In the genomic region with DNA sequence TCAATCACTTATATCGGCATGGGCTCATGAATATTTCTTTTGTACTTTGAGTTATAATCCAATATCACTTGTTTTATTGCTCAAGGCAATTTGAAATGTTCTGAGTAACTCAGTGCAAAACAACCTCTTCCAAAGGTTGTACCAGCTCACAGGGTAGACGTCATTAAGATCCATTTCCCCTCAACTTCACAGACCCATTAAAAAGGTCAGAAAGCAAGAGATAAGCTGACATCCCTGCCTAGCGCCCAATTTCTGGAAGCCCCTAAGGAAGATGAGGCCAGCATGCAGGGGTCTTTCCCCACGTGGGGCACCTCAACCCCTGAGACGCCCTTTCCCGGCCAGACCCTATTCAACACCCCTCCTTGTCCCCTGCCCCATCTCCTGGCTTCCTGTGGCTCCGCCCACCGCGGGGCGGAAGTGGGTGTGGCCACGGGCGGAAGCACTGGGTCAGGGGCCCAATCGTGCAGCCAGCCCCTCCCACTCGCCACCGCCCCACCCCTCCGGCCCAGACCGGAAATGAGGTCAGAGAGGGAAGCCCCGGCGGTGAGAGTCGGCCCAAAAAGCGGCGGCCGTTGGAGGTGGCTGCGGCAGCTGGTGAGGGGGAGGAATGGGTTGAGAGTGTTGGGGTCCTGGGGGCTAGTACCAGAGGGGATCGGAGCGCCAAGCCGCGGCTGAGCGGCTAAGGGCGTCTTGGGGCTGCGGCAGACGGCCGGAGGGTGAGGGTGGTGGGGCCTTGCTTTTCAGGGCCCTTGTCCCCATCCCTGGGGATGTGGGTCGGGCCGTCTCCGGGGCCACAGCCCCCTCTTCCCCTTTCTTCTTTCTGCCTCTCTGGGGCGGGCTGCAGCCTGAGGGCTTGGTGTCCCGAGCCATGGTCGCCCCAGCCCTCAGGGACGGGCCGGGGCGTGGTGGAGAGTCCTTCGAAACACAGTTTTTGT, we compare ENCODE assay signal across 1 cellular context.
A peak's percentile ranks its signal among the peaks of the same experiment; 100 is the strongest.
TF ChIP-seq lines count a peak whose summit lies in the region.

Gene GPATCH2L, plus strand, starts transcription at position 525 of the 935 bp plus-strand sequence. CDS start 2,442 bp downstream, outside the sequence.

TF ChIP-seq in HepG2, 621 proteins besides CTCF, POLR2A, EP300 and RAD21 (continued from another document and continues in another):
- TF ChIP-seq ZNF280B (CRISPR knock-in tag; IDR thresholded peaks at IDR 0.05; ENCODE audit: borderline replicate concordance) (no peak), SPEN (CRISPR knock-in tag; IDR thresholded peaks at IDR 0.05; ENCODE audit: low read depth) (peak; percentile 59; the same call in 1 of the 2 replicates), POGK (CRISPR knock-in tag; conservative IDR thresholded peaks at IDR 0.05) (peak; percentile 20; the same call in 1 of the 2 replicates), ZNF205 (CRISPR knock-in tag; IDR thresholded peaks at IDR 0.05) (no peak), CHD2 (IDR thresholded peaks at IDR 0.05; ENCODE audit: low read depth, low read length) (no peak), TFDP2 (CRISPR knock-in tag; IDR thresholded peaks at IDR 0.05) (0 out of 2 replicates have a peak, but pooled peaks have one; percentile 17), ETS1 (CRISPR knock-in tag; IDR thresholded peaks at IDR 0.05) (no peak), TSC22D2 (CRISPR knock-in tag; IDR thresholded peaks at IDR 0.05; ENCODE audit: borderline replicate concordance) (no peak), ZNF557 (CRISPR knock-in tag; IDR thresholded peaks at IDR 0.05) (no peak), IRF2 (CRISPR knock-in tag; IDR thresholded peaks at IDR 0.05) (peak; percentile 54; the same call in 1 of the 2 replicates), AGO1 (IDR thresholded peaks at IDR 0.05; ENCODE audit: low read depth, low read length, poor library complexity, severe bottlenecking) (no peak), NFE2L2 (IDR thresholded peaks at IDR 0.05; ENCODE audit: low read length) (no peak), HNRNPK (IDR thresholded peaks at IDR 0.05; ENCODE audit: low read depth, low read length, poor library complexity, severe bottlenecking) (peak; percentile 98)
- TF ChIP-seq, protein P1, sequence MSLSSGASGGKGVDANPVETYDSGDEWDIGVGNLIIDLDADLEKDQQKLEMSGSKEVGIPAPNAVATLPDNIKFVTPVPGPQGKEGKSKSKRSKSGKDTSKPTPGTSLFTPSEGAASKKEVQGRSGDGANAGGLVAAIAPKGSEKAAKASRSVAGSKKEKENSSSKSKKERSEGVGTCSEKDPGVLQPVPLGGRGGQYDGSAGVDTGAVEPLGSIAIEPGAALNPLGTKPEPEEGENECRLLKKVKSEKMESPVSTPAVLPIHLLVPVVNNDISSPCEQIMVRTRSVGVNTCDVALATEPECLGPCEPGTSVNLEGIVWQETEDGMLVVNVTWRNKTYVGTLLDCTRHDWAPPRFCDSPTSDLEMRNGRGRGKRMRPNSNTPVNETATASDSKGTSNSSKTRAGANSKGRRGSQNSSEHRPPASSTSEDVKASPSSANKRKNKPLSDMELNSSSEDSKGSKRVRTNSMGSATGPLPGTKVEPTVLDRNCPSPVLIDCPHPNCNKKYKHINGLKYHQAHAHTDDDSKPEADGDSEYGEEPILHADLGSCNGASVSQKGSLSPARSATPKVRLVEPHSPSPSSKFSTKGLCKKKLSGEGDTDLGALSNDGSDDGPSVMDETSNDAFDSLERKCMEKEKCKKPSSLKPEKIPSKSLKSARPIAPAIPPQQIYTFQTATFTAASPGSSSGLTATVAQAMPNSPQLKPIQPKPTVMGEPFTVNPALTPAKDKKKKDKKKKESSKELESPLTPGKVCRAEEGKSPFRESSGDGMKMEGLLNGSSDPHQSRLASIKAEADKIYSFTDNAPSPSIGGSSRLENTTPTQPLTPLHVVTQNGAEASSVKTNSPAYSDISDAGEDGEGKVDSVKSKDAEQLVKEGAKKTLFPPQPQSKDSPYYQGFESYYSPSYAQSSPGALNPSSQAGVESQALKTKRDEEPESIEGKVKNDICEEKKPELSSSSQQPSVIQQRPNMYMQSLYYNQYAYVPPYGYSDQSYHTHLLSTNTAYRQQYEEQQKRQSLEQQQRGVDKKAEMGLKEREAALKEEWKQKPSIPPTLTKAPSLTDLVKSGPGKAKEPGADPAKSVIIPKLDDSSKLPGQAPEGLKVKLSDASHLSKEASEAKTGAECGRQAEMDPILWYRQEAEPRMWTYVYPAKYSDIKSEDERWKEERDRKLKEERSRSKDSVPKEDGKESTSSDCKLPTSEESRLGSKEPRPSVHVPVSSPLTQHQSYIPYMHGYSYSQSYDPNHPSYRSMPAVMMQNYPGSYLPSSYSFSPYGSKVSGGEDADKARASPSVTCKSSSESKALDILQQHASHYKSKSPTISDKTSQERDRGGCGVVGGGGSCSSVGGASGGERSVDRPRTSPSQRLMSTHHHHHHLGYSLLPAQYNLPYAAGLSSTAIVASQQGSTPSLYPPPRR (CRISPR knock-in tag; IDR thresholded peaks at IDR 0.05; ENCODE audit: borderline replicate concordance): no peak
- TF ChIP-seq, protein P2, sequence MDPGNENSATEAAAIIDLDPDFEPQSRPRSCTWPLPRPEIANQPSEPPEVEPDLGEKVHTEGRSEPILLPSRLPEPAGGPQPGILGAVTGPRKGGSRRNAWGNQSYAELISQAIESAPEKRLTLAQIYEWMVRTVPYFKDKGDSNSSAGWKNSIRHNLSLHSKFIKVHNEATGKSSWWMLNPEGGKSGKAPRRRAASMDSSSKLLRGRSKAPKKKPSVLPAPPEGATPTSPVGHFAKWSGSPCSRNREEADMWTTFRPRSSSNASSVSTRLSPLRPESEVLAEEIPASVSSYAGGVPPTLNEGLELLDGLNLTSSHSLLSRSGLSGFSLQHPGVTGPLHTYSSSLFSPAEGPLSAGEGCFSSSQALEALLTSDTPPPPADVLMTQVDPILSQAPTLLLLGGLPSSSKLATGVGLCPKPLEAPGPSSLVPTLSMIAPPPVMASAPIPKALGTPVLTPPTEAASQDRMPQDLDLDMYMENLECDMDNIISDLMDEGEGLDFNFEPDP (CRISPR knock-in tag; conservative IDR thresholded peaks at IDR 0.05): no peak
- TF ChIP-seq, protein P3, sequence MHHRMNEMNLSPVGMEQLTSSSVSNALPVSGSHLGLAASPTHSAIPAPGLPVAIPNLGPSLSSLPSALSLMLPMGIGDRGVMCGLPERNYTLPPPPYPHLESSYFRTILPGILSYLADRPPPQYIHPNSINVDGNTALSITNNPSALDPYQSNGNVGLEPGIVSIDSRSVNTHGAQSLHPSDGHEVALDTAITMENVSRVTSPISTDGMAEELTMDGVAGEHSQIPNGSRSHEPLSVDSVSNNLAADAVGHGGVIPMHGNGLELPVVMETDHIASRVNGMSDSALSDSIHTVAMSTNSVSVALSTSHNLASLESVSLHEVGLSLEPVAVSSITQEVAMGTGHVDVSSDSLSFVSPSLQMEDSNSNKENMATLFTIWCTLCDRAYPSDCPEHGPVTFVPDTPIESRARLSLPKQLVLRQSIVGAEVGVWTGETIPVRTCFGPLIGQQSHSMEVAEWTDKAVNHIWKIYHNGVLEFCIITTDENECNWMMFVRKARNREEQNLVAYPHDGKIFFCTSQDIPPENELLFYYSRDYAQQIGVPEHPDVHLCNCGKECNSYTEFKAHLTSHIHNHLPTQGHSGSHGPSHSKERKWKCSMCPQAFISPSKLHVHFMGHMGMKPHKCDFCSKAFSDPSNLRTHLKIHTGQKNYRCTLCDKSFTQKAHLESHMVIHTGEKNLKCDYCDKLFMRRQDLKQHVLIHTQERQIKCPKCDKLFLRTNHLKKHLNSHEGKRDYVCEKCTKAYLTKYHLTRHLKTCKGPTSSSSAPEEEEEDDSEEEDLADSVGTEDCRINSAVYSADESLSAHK (CRISPR knock-in tag; IDR thresholded peaks at IDR 0.05; ENCODE audit: borderline replicate concordance): no peak
- TF ChIP-seq, protein P4, sequence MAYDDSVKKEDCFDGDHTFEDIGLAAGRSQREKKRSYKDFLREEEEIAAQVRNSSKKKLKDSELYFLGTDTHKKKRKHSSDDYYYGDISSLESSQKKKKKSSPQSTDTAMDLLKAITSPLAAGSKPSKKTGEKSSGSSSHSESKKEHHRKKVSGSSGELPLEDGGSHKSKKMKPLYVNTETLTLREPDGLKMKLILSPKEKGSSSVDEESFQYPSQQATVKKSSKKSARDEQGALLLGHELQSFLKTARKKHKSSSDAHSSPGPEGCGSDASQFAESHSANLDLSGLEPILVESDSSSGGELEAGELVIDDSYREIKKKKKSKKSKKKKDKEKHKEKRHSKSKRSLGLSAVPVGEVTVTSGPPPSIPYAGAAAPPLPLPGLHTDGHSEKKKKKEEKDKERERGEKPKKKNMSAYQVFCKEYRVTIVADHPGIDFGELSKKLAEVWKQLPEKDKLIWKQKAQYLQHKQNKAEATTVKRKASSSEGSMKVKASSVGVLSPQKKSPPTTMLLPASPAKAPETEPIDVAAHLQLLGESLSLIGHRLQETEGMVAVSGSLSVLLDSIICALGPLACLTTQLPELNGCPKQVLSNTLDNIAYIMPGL (CRISPR knock-in tag; IDR thresholded peaks at IDR 0.05; ENCODE audit: borderline replicate concordance in 1 of 2, low read depth in 1 of 2): peak in 1 of 2 experiments; percentile 52; a peak in 3 of 4 replicates
- TF ChIP-seq, protein P5, sequence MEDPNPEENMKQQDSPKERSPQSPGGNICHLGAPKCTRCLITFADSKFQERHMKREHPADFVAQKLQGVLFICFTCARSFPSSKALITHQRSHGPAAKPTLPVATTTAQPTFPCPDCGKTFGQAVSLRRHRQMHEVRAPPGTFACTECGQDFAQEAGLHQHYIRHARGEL (CRISPR knock-in tag; IDR thresholded peaks at IDR 0.05): no peak
- TF ChIP-seq, protein P6, sequence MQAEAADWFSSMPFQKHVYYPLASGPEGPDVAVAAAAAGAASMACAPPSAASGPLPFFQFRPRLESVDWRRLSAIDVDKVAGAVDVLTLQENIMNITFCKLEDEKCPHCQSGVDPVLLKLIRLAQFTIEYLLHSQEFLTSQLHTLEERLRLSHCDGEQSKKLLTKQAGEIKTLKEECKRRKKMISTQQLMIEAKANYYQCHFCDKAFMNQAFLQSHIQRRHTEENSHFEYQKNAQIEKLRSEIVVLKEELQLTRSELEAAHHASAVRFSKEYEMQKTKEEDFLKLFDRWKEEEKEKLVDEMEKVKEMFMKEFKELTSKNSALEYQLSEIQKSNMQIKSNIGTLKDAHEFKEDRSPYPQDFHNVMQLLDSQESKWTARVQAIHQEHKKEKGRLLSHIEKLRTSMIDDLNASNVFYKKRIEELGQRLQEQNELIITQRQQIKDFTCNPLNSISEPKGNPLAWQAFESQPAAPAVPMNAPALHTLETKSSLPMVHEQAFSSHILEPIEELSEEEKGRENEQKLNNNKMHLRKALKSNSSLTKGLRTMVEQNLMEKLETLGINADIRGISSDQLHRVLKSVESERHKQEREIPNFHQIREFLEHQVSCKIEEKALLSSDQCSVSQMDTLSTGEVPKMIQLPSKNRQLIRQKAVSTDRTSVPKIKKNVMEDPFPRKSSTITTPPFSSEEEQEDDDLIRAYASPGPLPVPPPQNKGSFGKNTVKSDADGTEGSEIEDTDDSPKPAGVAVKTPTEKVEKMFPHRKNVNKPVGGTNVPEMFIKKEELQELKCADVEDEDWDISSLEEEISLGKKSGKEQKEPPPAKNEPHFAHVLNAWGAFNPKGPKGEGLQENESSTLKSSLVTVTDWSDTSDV (CRISPR knock-in tag; IDR thresholded peaks at IDR 0.05): no peak
- TF ChIP-seq, protein P7, sequence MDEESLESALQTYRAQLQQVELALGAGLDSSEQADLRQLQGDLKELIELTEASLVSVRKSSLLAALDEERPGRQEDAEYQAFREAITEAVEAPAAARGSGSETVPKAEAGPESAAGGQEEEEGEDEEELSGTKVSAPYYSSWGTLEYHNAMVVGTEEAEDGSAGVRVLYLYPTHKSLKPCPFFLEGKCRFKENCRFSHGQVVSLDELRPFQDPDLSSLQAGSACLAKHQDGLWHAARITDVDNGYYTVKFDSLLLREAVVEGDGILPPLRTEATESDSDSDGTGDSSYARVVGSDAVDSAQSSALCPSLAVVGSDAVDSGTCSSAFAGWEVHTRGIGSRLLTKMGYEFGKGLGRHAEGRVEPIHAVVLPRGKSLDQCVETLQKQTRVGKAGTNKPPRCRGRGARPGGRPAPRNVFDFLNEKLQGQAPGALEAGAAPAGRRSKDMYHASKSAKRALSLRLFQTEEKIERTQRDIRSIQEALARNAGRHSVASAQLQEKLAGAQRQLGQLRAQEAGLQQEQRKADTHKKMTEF (CRISPR knock-in tag; IDR thresholded peaks at IDR 0.05): peak; percentile 57; the same call in 1 of the 2 replicates
- TF ChIP-seq, protein P8, sequence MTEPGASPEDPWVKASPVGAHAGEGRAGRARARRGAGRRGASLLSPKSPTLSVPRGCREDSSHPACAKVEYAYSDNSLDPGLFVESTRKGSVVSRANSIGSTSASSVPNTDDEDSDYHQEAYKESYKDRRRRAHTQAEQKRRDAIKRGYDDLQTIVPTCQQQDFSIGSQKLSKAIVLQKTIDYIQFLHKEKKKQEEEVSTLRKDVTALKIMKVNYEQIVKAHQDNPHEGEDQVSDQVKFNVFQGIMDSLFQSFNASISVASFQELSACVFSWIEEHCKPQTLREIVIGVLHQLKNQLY (CRISPR knock-in tag; IDR thresholded peaks at IDR 0.05): no peak
